ENCODE assay signal across 1 cellular context in the genomic region with DNA sequence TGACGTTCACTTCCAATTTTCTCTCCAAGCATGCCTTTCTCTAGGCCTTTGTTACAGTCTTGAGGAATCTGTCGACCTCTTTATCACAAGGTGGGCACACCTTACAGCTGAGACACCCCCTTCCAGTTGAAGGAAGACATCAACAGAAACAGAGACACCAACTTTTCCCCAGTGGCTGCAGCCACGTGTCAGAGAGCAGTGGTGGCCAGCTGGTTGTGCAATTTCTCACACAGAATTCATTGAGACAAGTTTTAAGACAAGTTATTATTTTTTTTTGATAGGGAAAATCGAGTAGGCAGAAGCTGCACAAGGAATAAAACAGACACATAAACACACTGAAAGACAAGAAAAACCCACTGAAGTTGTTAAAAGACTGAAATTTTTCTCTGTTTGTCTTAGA.
TF ChIP-seq lines count a peak whose summit lies in the region.

No MANE protein-coding gene starts in this region.

TF ChIP-seq in IMR-90, 13 proteins besides CTCF, POLR2A, EP300 and RAD21:
- TF ChIP-seq CHD1 (IDR thresholded peaks at IDR 0.05; ENCODE audit: low read depth, low read length) (no peak), CEBPB (IDR thresholded peaks at IDR 0.05; ENCODE audit: low read depth, low read length) (peak; percentile 9; the same call in 1 of the 2 replicates), NFE2L2 (IDR thresholded peaks at IDR 0.05; ENCODE audit: low read depth, low read length) (no peak)
